ENCODE assay signal across 8 cellular contexts in the genomic region with DNA sequence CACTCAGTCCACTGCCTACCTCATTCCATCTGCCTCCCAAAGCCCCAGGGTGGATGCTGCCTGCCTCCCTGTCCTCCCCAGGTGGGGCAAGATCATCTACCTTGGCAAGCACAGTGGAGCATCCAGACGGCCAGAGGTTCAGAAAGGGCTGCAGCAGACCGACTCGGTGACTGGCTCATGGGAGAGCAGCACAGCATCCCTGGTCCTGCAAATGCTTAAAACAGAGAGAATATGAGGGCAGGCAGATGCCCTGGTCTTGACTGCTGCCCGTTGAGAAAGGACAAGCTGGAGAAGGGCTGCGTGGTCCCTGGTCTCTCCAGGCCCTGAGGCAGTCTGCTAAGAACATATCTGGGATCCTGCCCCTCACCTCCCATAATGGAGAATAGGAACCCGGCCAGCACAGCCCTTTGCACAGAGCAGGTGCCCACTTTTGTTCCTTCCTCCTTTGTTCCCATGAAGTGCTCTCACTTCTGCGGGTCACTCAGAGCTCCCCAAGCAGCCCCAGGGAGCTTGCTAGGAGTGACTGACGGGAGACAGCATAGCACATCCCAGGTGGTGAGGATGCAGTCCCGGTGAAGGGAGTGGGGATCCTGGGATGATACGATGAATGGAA. TPM values are rescaled to one million over a fixed set of nuclear protein-coding genes. Genes with fewer than 3 reads are reported as not detected.
A peak's percentile ranks its signal among the peaks of the same experiment; 100 is the strongest.
DNase-seq lines count a peak whose midpoint lies in the region; ATAC-seq, FAIRE-seq and TF ChIP-seq lines count a peak whose summit lies in the region.

No MANE protein-coding gene starts in this region.

- H3K36me3 ChIP-seq in DOHH2 (ENCODE audit: control insufficient read depth, low read length) (peaks cover 59% of the 10 kb centered on the region), OCI-LY7 (ENCODE audit: insufficient read depth, low read length) (peaks cover 50% of the 10 kb centered on the region), endodermal cell (ENCODE audit: control insufficient read depth, insufficient read depth, low read length) (peaks cover 45% of the 10 kb centered on the region), psoas muscle (ENCODE audit: insufficient read depth in 1 of 2, low read depth in 1 of 2) (peaks cover 5 to 43% of the 10 kb centered on the region in 2 donors)

- FAIRE-seq in frontal cortex (lab: Jason Lieb, UNC): no peak

- H3K36me3 Mint-ChIP-seq in endodermal cell (ENCODE audit: low read depth): peaks cover 44% of the 10 kb centered on the region

- no TSS peak for BruUV-seq in OCI-LY7 (replicated peaks; lab: Mats Ljungman, UMichigan)

- no peak overlapping the region for H3K9ac ChIP-seq in endodermal cell (ENCODE audit: extremely low read depth, low read length, poor library complexity, severe bottlenecking)

- peak overlapping the region; percentile 10 for H3K27ac Mint-ChIP-seq in endodermal cell

- POLR2A ChIA-PET in OCI-LY7 (lab: Charles Lee): interaction anchor here (1.6 kb wide), 1 partner anchor 9 kb away, joined by 7 read pairs; no protein-coding TSS in a partner anchor

- H3K79me2 ChIP-seq in DOHH2 (ENCODE audit: control insufficient read depth, low read length) (peaks cover 39% of the 10 kb centered on the region), OCI-LY7 (ENCODE audit: insufficient read depth, low read depth, low read length) (peaks cover 5% of the 10 kb centered on the region; the same call in 1 of the 2 replicates)

- H3K4me1 Mint-ChIP-seq in endodermal cell: no peaks in the 10 kb centered on the region

- intact Hi-C loops in OCI-LY7 (cut with micrococcal nuclease; ENCODE audit: unreplicated experiment): no loop called here
- intact Hi-C loops in psoas muscle (cut with DNase I): no loop called here

- ATAC-seq in psoas muscle (peak in 1 of 4 donors; percentile 1), HG02870 (IDR thresholded peaks at IDR 0.05; ENCODE audit: unreplicated experiment) (no peak)

- H3K27ac ChIP-seq in DOHH2 (ENCODE audit: low read depth, low read length) (no peak overlapping the region), OCI-LY7 (ENCODE audit: low read depth, low read length, poor library complexity, severe bottlenecking) (no peak overlapping the region), endodermal cell (ENCODE audit: low read depth, low read length) (no peak overlapping the region), psoas muscle (peak overlapping the region; percentile 89)

- H4K20me1 ChIP-seq in DOHH2 (ENCODE audit: control insufficient read depth, insufficient read depth, low read depth, low read length) (peaks cover 7% of the 10 kb centered on the region), OCI-LY7 (ENCODE audit: insufficient read depth, low read length) (no peaks in the 10 kb centered on the region)

- peaks cover 3% of the 10 kb centered on the region for H3K9me3 Mint-ChIP-seq in endodermal cell

- H3F3A ChIP-seq in DOHH2 (ENCODE audit: control insufficient read depth, insufficient read depth): peaks cover 6% of the 10 kb centered on the region; the same call in 1 of the 2 replicates

- peak overlapping the region; percentile 83 for H3K4me3 Mint-ChIP-seq in endodermal cell

- H3K27me3 ChIP-seq in DOHH2 (ENCODE audit: control insufficient read depth, low read length): no peaks in the 10 kb centered on the region; the same call in 1 of the 2 replicates
- no peaks in the 10 kb centered on the region for H3K27me3 ChIP-seq in endodermal cell (ENCODE audit: control insufficient read depth, insufficient read depth, low read length, poor library complexity, severe bottlenecking)
- H3K27me3 ChIP-seq in psoas muscle (ENCODE audit: insufficient read depth in 3 of 3, low read length in 2 of 3): no peaks in the 10 kb centered on the region

- H3K4me3 ChIP-seq in DOHH2 (ENCODE audit: low read length) (peak overlapping the region; percentile 95), OCI-LY7 (ENCODE audit: low read depth, low read length, poor library complexity, severe bottlenecking) (peak overlapping the region; percentile 88), endodermal cell (ENCODE audit: low read length) (peak overlapping the region; percentile 78), psoas muscle (peak overlapping the region; percentile 89)

- TF ChIP-seq CTCF in DOHH2 (IDR thresholded peaks at IDR 0.05; ENCODE audit: low read depth, low read length, poor library complexity, severe bottlenecking): no peak
- no peak for TF ChIP-seq CTCF in OCI-LY7 (conservative IDR thresholded peaks at IDR 0.05; ENCODE audit: low read length)
- no peak for TF ChIP-seq CTCF in endodermal cell (conservative IDR thresholded peaks at IDR 0.05)
- TF ChIP-seq CTCF in psoas muscle (IDR thresholded peaks at IDR 0.05): no peak

- DNase-seq in OCI-LY7 (ENCODE audit: low spot score) (no peak), endodermal cell (no peak), psoas muscle (no peak), NCI-H526 treated with DMSO at 0.1 percent for 48 hours (lab: John Stamatoyannopoulos, UW) (no peak), frontal cortex (ENCODE audit: low spot score in 2 of 2) (no peak)
- DNase-seq in stimulated activated CD4-positive, alpha-beta T cell treated with anti-CD3 and anti-CD28 coated beads, Interleukin-12 subunit alpha, Interleukin-12 subunit beta, amount 100 ng/mL, for 4 hours: no peak

- H3K9me3 ChIP-seq in DOHH2 (ENCODE audit: control insufficient read depth, insufficient read depth, low read length) (peaks cover 5% of the 10 kb centered on the region; the same call in 1 of the 2 replicates), OCI-LY7 (ENCODE audit: low read length) (0 out of 2 replicates have a peak, but pooled peaks cover 5% of the 10 kb centered on the region), endodermal cell (ENCODE audit: control insufficient read depth, low read length) (peaks cover 2% of the 10 kb centered on the region), psoas muscle (no peaks in the 10 kb centered on the region)

- H3K27me3 Mint-ChIP-seq in endodermal cell (ENCODE audit: insufficient read depth): peaks cover 6% of the 10 kb centered on the region

- no peak overlapping the region for H2AFZ ChIP-seq in OCI-LY7 (ENCODE audit: low read length)

- peaks cover 27% of the 10 kb centered on the region for H3K4me1 ChIP-seq in DOHH2 (ENCODE audit: control insufficient read depth, low read length)
- peaks cover 22% of the 10 kb centered on the region for H3K4me1 ChIP-seq in OCI-LY7 (ENCODE audit: insufficient read depth, low read length, poor library complexity, severe bottlenecking)
- no peaks in the 10 kb centered on the region for H3K4me1 ChIP-seq in endodermal cell (ENCODE audit: control insufficient read depth, insufficient read depth, low read length)
- no peaks in the 10 kb centered on the region for H3K4me1 ChIP-seq in psoas muscle

- WGBS in endodermal cell (ENCODE audit: insufficient coverage in 1 of 2, insufficient read length in 1 of 2), 2 experiments: 86 to 96% methylated on average over 6 to 10 of the region's 10 CpGs
- 51 to 58% (median 54%) methylated on average over 10 of the region's 10 CpGs for WGBS in psoas muscle, 3 donors

- CTCF ChIA-PET in OCI-LY7 (lab: Charles Lee; ENCODE audit: unreplicated experiment): no interaction called here

- H3K4me2 ChIP-seq in DOHH2 (ENCODE audit: low read length): peak overlapping the region; percentile 86
- peak overlapping the region; percentile 66 for H3K4me2 ChIP-seq in OCI-LY7 (ENCODE audit: low read length)

- H3K9me2 ChIP-seq in DOHH2 (replicated peaks; ENCODE audit: control insufficient read depth, low read length) (no peaks in the 10 kb centered on the region), OCI-LY7 (ENCODE audit: insufficient read depth, low read length) (no peaks in the 10 kb centered on the region)

RNA-seq across cellular contexts. Expression of a gene that starts 1.4 kb away (rescaled TPM):
- total RNA-seq in OCI-LY7 (2014; rRNA removed; shearing (Covaris generic)): 44.5 and 53.2 TPM in 2 replicates
- total RNA-seq in OCI-LY7 (2022) (64.0 and 68.7 TPM in 2 replicates), endodermal cell (10 to 100 TPM; 39.6 to 43.3 TPM), psoas muscle (10 to 100 TPM; 11.5 to 17.7 (median 16.0) TPM), frontal cortex (10.2 TPM)
- polyA plus RNA-seq in endodermal cell (2013, experiment 1 of 2): 38.1 TPM
- 31.8 TPM for polyA plus RNA-seq in endodermal cell (2013, experiment 2 of 2)
- 10 to 100 TPM; 11.6 to 29.1 (median 12.2) TPM for polyA plus RNA-seq in psoas muscle

RNA-seq across cellular contexts. Expression of a gene that starts 30.3 kb away (rescaled TPM):
- 0.41 and 0.51 TPM in 2 replicates for total RNA-seq in OCI-LY7 (2014; rRNA removed; shearing (Covaris generic))
- 4.0 and 4.3 TPM in 2 replicates for total RNA-seq in OCI-LY7 (2022)
- 1 to 10 TPM; 9.2 to 9.5 TPM for total RNA-seq in endodermal cell
- 13.3 TPM for polyA plus RNA-seq in endodermal cell (2013, experiment 1 of 2)
- polyA plus RNA-seq in endodermal cell (2013, experiment 2 of 2): 13.5 TPM
- 10 to 100 TPM in 1 of 4 donors, 1 to 10 TPM in 3; 1.7 to 13.2 (median 3.8) TPM for total RNA-seq in psoas muscle
- polyA plus RNA-seq in psoas muscle: 1 to 10 TPM in 2 of 3 donors, under 1 TPM in 1; 0.46 to 1.6 (median 1.2) TPM
- total RNA-seq in frontal cortex: 2.4 TPM
